Comparison of ENCODE assay signal across 17 cellular contexts in genomic region chr5:132321109-132321721, GRCh38.
"Had no signal": no experiment of that assay in that cellular context is flagged by ENCODE, and none has a peak within 500 bp of the region (broad histone marks: within the 10 kb centered on the region; RNA-seq: fewer than 3 reads in every experiment).

No MANE protein-coding gene starts in this region.

- H3K4me1 ChIP-seq: sigmoid colon, thyroid gland, uterus had no signal

- DNase-seq: activated effector memory CD4-positive, alpha-beta T cell treated with anti-CD3 and anti-CD28 coated beads, Interleukin-2, amount 50 U/mL, for 16 hours; activated T-cell treated with anti-CD3 and anti-CD28 coated beads, Interleukin-2, amount 50 U/mL, for 24 hours; amniotic stem cell; brain microvascular endothelial cell; foreskin melanocyte; midbrain; posterior cingulate gyrus; sigmoid colon; stimulated activated CD4-positive, alpha-beta T cell treated with anti-CD3 and anti-CD28 coated beads, Interleukin-4, amount 100 ng/mL, for 4 hours; stomach; T-helper 2 cell; thyroid gland; uterus had no signal

- H3K9me3 Mint-ChIP-seq: activated naive CD4-positive, alpha-beta T cell treated with anti-CD3 and anti-CD28 coated beads, Interleukin-2, amount 50 U/mL, for 72 hours; activated T-cell treated with anti-CD3 and anti-CD28 coated beads, Interleukin-2, amount 50 U/mL, for 24 hours had no signal

- H3K36me3 ChIP-seq: brain microvascular endothelial cell, sigmoid colon, thyroid gland, uterus had no signal

- H3K27ac Mint-ChIP-seq: activated naive CD4-positive, alpha-beta T cell treated with anti-CD3 and anti-CD28 coated beads, Interleukin-2, amount 50 U/mL, for 72 hours; activated T-cell treated with anti-CD3 and anti-CD28 coated beads, Interleukin-2, amount 50 U/mL, for 24 hours had no signal

- H3K27me3 ChIP-seq: brain microvascular endothelial cell, dorsolateral prefrontal cortex, neutrophil, sigmoid colon, stomach, thyroid gland, uterus had no signal

- H3K27ac ChIP-seq: brain microvascular endothelial cell, neutrophil, sigmoid colon, thyroid gland, uterus had no signal

- ATAC-seq: activated naive CD4-positive, alpha-beta T cell treated with anti-CD3 and anti-CD28 coated beads, Interleukin-2, amount 50 U/mL, for 72 hours had no signal

- H3K4me3 ChIP-seq: dorsolateral prefrontal cortex, lung, sigmoid colon, stomach, thyroid gland, uterus had no signal

- H3K27me3 Mint-ChIP-seq: activated T-cell treated with anti-CD3 and anti-CD28 coated beads, Interleukin-2, amount 50 U/mL, for 24 hours had no signal

- H3K4me3 Mint-ChIP-seq: activated T-cell treated with anti-CD3 and anti-CD28 coated beads, Interleukin-2, amount 50 U/mL, for 24 hours had no signal

- H3K9me3 ChIP-seq: neutrophil, sigmoid colon, stomach, thyroid gland, uterus had no signal
